In genomic region chr2:100606740-100607343, GRCh38 we compare ENCODE assay signal across 8 cellular contexts. TPM values are rescaled to one million over a fixed set of nuclear protein-coding genes. Genes with fewer than 3 reads are reported as not detected.
DNase-seq lines count a peak whose midpoint lies in the region; ATAC-seq and TF ChIP-seq lines count a peak whose summit lies in the region.

No MANE protein-coding gene starts in this region.

- H3K4me1 ChIP-seq in upper lobe of right lung, result no peaks in the 10 kb centered on the region

- H3K9me3 ChIP-seq in upper lobe of right lung, result no peaks in the 10 kb centered on the region

- no peaks in the 10 kb centered on the region for H3K27me3 ChIP-seq in upper lobe of right lung

- H3K27ac Mint-ChIP-seq in effector memory CD8-positive, alpha-beta T cell, result peak overlapping the region in 1 of 2 donors; percentile 47

- DNase-seq in NCI-H2081 (lab: John Stamatoyannopoulos, UW), result peak; percentile 33 to 63
- no peak for DNase-seq in NCI-H2081 treated with DMSO at 0.1 percent for 48 hours (lab: John Stamatoyannopoulos, UW)
- DNase-seq in KG1 (lab: John Stamatoyannopoulos, UW), result peak; percentile 10
- DNase-seq in SW480 (ENCODE audit: low spot score), result peak; percentile 36
- DNase-seq in effector memory CD8-positive, alpha-beta T cell, result peak; percentile 33 to 45 (median 40)
- peak; percentile 64 for DNase-seq in medulla oblongata (ENCODE audit: extremely low spot score)
- DNase-seq in upper lobe of right lung, result peak; percentile 40
- DNase-seq in NCI-H1436 (lab: John Stamatoyannopoulos, UW), result no peak

- ATAC-seq in effector memory CD8-positive, alpha-beta T cell (replicated peaks), result peak; percentile 64
- ATAC-seq in upper lobe of right lung, result peak; percentile 65

- H3K4me3 Mint-ChIP-seq in effector memory CD8-positive, alpha-beta T cell, result no peak overlapping the region

- no peak overlapping the region for H3K4me3 ChIP-seq in upper lobe of right lung

- TF ChIP-seq CTCF in upper lobe of right lung (IDR thresholded peaks at IDR 0.05), result peak; percentile 85

- peaks cover 7 to 11% of the 10 kb centered on the region in 2 donors for H3K27me3 Mint-ChIP-seq in effector memory CD8-positive, alpha-beta T cell

- H3K36me3 Mint-ChIP-seq in effector memory CD8-positive, alpha-beta T cell (ENCODE audit: insufficient read depth), result no peaks in the 10 kb centered on the region

- no peaks in the 10 kb centered on the region for H3K9me3 Mint-ChIP-seq in effector memory CD8-positive, alpha-beta T cell

- intact Hi-C loops in upper lobe of right lung (cut with DNase I), result no loop called here

- peaks cover 5% of the 10 kb centered on the region in 2 donors for H3K4me1 Mint-ChIP-seq in effector memory CD8-positive, alpha-beta T cell (ENCODE audit: low read depth in 2 of 2)

- H3K36me3 ChIP-seq in upper lobe of right lung, result no peaks in the 10 kb centered on the region

- H3K27ac ChIP-seq in upper lobe of right lung, result no peak overlapping the region

RNA-seq across cellular contexts. Expression of gene PDCL3, which starts 44.0 kb away (rescaled TPM):
- total RNA-seq in upper lobe of right lung, result 21.6 TPM

Comparison
In these comparisons a context has a peak if more than half of its experiments do, and no peak if none do; other contexts are left out.
1. DNase-seq: peak in NCI-H2081 (2 of 2), KG1 (single experiment), SW480 (single experiment), effector memory CD8-positive, alpha-beta T cell (3 of 3), medulla oblongata (single experiment) and upper lobe of right lung (single experiment); none in NCI-H2081 treated with DMSO at 0.1 percent for 48 hours (single experiment) and NCI-H1436 (single experiment).